Comparison of ENCODE assay signal across 18 cellular contexts in genomic region chr14:71245659-71246361, GRCh38.
A peak's percentile ranks its signal among the peaks of the same experiment; 100 is the strongest.
DNase-seq lines count a peak whose midpoint lies in the region; ATAC-seq and TF ChIP-seq lines count a peak whose summit lies in the region.
"Had no signal": no experiment of that assay in that cellular context is flagged by ENCODE, and none has a peak within 500 bp of the region (broad histone marks: within the 10 kb centered on the region; RNA-seq: fewer than 3 reads in every experiment).

No MANE protein-coding gene starts in this region.

- TF ChIP-seq CTCF in GM12865 (IDR thresholded peaks at IDR 0.05; ENCODE audit: insufficient read depth, low read depth, low read length, missing control alignments), result no peak
- TF ChIP-seq CTCF in GM10266 (IDR thresholded peaks at IDR 0.05; ENCODE audit: control insufficient read depth, insufficient read depth, low read depth, missing control alignments), result no peak

- H3K36me3 Mint-ChIP-seq in activated CD4-positive, alpha-beta memory T cell treated with anti-CD3 and anti-CD28 coated beads, Interleukin-2, amount 10 ng/mL, durations not matched to agents 7 days and 5 days (ENCODE audit: low read depth), result peaks cover 26% of the 10 kb centered on the region
- peaks cover 4% of the 10 kb centered on the region for H3K36me3 Mint-ChIP-seq in memory B cell

- no peaks in the 10 kb centered on the region for H4K20me1 ChIP-seq in BLaER1 treated with 17β-estradiol and CSF1 and Interleukin-3, amounts not matched to agents 10 nM and 100 nM

- CTCF ChIA-PET in activated CD4-positive, alpha-beta memory T cell treated with anti-CD3 and anti-CD28 coated beads, Interleukin-2, amount 10 ng/mL, durations not matched to agents 7 days and 5 days (lab: Charles Lee), result no interaction called here

- H3K27ac Mint-ChIP-seq in activated CD4-positive, alpha-beta memory T cell treated with anti-CD3 and anti-CD28 coated beads, Interleukin-2, amount 10 ng/mL, durations not matched to agents 7 days and 5 days, result peak overlapping the region; percentile 82
- peak overlapping the region; percentile 52 for H3K27ac Mint-ChIP-seq in memory B cell

- H3K4me2 ChIP-seq in BLaER1 treated with 17β-estradiol and CSF1 and Interleukin-3, amounts not matched to agents 10 nM and 100 nM, result peak overlapping the region in 9 of 11 experiments; percentile 24 to 55 (median 36); a peak in 11 of 22 replicates

- DNase-seq in GM12865 (ENCODE audit: low read depth), result peak; percentile 49
- peak; percentile 55 for DNase-seq in activated CD4-positive, alpha-beta memory T cell treated with anti-CD3 and anti-CD28 coated beads, Interleukin-2, amount 10 ng/mL, durations not matched to agents 7 days and 5 days
- no peak for DNase-seq in memory B cell (ENCODE audit: low spot score in 2 of 2)
- DNase-seq in NCI-H2107 treated with DMSO at 0.1 percent for 48 hours (lab: John Stamatoyannopoulos, UW; ENCODE audit: unreplicated experiment), result no peak
- no peak for DNase-seq in GM10266 (ENCODE audit: extremely low spot score)
- DNase-seq in medulla oblongata (ENCODE audit: extremely low spot score), result no peak
- DNase-seq: activated CD8-positive, alpha-beta memory T cell treated with anti-CD3 and anti-CD28 coated beads, Interleukin-2, amount 50 U/mL, for 4 hours; DMS 273 treated with DMSO at 0.1 percent for 48 hours; esophagus squamous epithelium; left ventricle myocardium inferior; ovary; testis had no signal

- no peak overlapping the region for H3K9ac ChIP-seq in BLaER1 treated with 17β-estradiol and CSF1 and Interleukin-3, amounts not matched to agents 10 nM and 100 nM

- peak overlapping the region in 8 of 11 experiments; percentile 20 to 55 (median 46); a peak in 11 of 22 replicates for H3K27ac ChIP-seq in BLaER1 treated with 17β-estradiol and CSF1 and Interleukin-3, amounts not matched to agents 10 nM and 100 nM
- H3K27ac ChIP-seq: cardiac muscle cell, esophagus squamous epithelium, left ventricle myocardium inferior, ovary, RWPE1, testis, VCaP had no signal

- peaks cover 9 to 20% (median 14%) of the 10 kb centered on the region in 10 experiments; a peak in 17 of 20 replicates for H3K4me1 ChIP-seq in BLaER1 treated with 17β-estradiol and CSF1 and Interleukin-3, amounts not matched to agents 10 nM and 100 nM
- H3K4me1 ChIP-seq: testis had no signal

- peaks cover 45% of the 10 kb centered on the region for H3K4me1 Mint-ChIP-seq in activated CD4-positive, alpha-beta memory T cell treated with anti-CD3 and anti-CD28 coated beads, Interleukin-2, amount 10 ng/mL, durations not matched to agents 7 days and 5 days
- H3K4me1 Mint-ChIP-seq in memory B cell, result peaks cover 19% of the 10 kb centered on the region

- ATAC-seq in memory B cell (ENCODE audit: low read depth) (peak; percentile 73), HG02571 (IDR thresholded peaks at IDR 0.05; ENCODE audit: unreplicated experiment) (no peak)
- ATAC-seq: HCT116 had no signal

- H3K4me3 Mint-ChIP-seq in activated CD4-positive, alpha-beta memory T cell treated with anti-CD3 and anti-CD28 coated beads, Interleukin-2, amount 10 ng/mL, durations not matched to agents 7 days and 5 days, result no peak overlapping the region
- no peak overlapping the region for H3K4me3 Mint-ChIP-seq in memory B cell

- POLR2A ChIA-PET in activated CD4-positive, alpha-beta memory T cell treated with anti-CD3 and anti-CD28 coated beads, Interleukin-2, amount 10 ng/mL, durations not matched to agents 7 days and 5 days (lab: Charles Lee), result interaction anchor here (0.6 to 1.9 kb wide), 4 partner anchors 22 to 153 kb away, joined by 3 to 7 read pairs (median 4); no protein-coding TSS in a partner anchor

- no peaks in the 10 kb centered on the region for H3K27me3 Mint-ChIP-seq in activated CD4-positive, alpha-beta memory T cell treated with anti-CD3 and anti-CD28 coated beads, Interleukin-2, amount 10 ng/mL, durations not matched to agents 7 days and 5 days
- no peaks in the 10 kb centered on the region for H3K27me3 Mint-ChIP-seq in memory B cell

- H3K36me3 ChIP-seq in BLaER1 treated with 17β-estradiol and CSF1 and Interleukin-3, amounts not matched to agents 10 nM and 100 nM, result no peaks in the 10 kb centered on the region
- H3K36me3 ChIP-seq: cardiac muscle cell, esophagus squamous epithelium, left ventricle myocardium inferior, ovary had no signal

- H3K9me3 ChIP-seq in BLaER1 treated with 17β-estradiol and CSF1 and Interleukin-3, amounts not matched to agents 10 nM and 100 nM (replicated peaks in 1 of 11), result peaks cover 0 to 29% (median 19%) of the 10 kb centered on the region in 11 experiments; a peak in 15 of 22 replicates
- H3K9me3 ChIP-seq: esophagus squamous epithelium, ovary, testis had no signal

- peaks cover 29% of the 10 kb centered on the region for H3K9me3 Mint-ChIP-seq in activated CD4-positive, alpha-beta memory T cell treated with anti-CD3 and anti-CD28 coated beads, Interleukin-2, amount 10 ng/mL, durations not matched to agents 7 days and 5 days
- H3K9me3 Mint-ChIP-seq in memory B cell, result peaks cover 5% of the 10 kb centered on the region

- H3K27me3 ChIP-seq in BLaER1 treated with 17β-estradiol and CSF1 and Interleukin-3, amounts not matched to agents 10 nM and 100 nM, result no peaks in the 10 kb centered on the region
- H3K27me3 ChIP-seq: cardiac muscle cell, esophagus squamous epithelium, ovary, testis had no signal

- peak overlapping the region in 1 of 10 experiments; percentile 9; a peak in 1 of 20 replicates for H3K4me3 ChIP-seq in BLaER1 treated with 17β-estradiol and CSF1 and Interleukin-3, amounts not matched to agents 10 nM and 100 nM
- H3K4me3 ChIP-seq in GM12865 (ENCODE audit: low read depth, low read length), result no peak overlapping the region
- H3K4me3 ChIP-seq: cardiac muscle cell, esophagus squamous epithelium, left ventricle myocardium inferior, ovary, testis had no signal

Comparison
In these comparisons a context has a peak if more than half of its experiments do, and no peak if none do; other contexts are left out.
1. DNase-seq: peak in GM12865 (single experiment) and activated CD4-positive, alpha-beta memory T cell treated with anti-CD3 and anti-CD28 coated beads, Interleukin-2, amount 10 ng/mL, durations not matched to agents 7 days and 5 days (single experiment); none in memory B cell (0 of 2), NCI-H2107 treated with DMSO at 0.1 percent for 48 hours (single experiment), GM10266 (single experiment) and medulla oblongata (single experiment).